ENCODE assay signal across 31 cellular contexts in the genomic region with DNA sequence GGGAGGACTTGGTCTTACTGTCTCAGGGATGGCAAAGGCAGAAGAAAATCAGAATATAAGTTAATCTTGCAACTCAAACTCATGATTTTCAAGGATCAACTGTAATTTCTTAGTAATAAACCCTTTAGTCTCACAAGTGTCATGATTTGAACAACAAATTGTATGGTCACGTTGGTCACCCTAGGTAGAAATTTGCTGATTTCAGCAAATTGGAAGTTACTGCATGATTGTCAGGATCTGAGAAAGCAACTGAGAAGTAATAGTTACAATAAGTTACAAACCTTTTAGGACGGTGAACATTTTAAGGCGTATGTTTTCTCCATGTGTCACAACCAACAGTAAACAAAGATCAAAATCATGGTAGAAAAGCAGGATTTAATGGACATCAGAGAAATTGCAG.
"Had no signal": no experiment of that assay in that cellular context is flagged by ENCODE, and none has a peak within 500 bp of the region (broad histone marks: within the 10 kb centered on the region; RNA-seq: fewer than 3 reads in every experiment).

No MANE protein-coding gene starts in this region.

- H3K27ac Mint-ChIP-seq: natural killer cell; nephron; neural progenitor cell; progenitor cell of endocrine pancreas; stimulated activated memory B cell treated with anti-CD40 and anti-IgM and Interleukin-4, amounts not matched to agents 10 μg/mL and 1 μg/mL and 100 μg/mL, for 72 hours had no signal

- H3K27ac ChIP-seq: neural progenitor cell, ovary, parathyroid adenoma, psoas muscle, skin epidermis, spleen, suprapubic skin, testis, tibial artery, upper lobe of left lung, vagina had no signal

- DNase-seq: natural killer cell; occipital lobe; ovary; posterior cingulate gyrus; psoas muscle; right cardiac atrium; spleen; stimulated activated CD4-positive, alpha-beta T cell treated with anti-CD3 and anti-CD28 coated beads, Interleukin-12 subunit alpha, Interleukin-12 subunit beta, amount 100 ng/mL, for 4 hours; stimulated activated CD4-positive, alpha-beta T cell treated with anti-CD3 and anti-CD28 coated beads, Interleukin-1b, Interleukin-23, amount 100 ng/mL, for 48 hours; stimulated activated CD4-positive, alpha-beta T cell treated with anti-CD3 and anti-CD28 coated beads, Interleukin-4, amount 100 ng/mL, for 1 hour; stimulated activated CD4-positive, alpha-beta T cell treated with anti-CD3 and anti-CD28 coated beads, Interleukin-4, amount 100 ng/mL, for 4 hours; stimulated activated CD8-positive, alpha-beta memory T cell treated with anti-CD3 and anti-CD28 coated beads, Interleukin-4, amount 100 ng/mL, for 48 hours; stimulated activated naive CD4-positive, alpha-beta T cell; stimulated activated naive CD8-positive, alpha-beta T cell treated with anti-CD3 and anti-CD28 coated beads, Interleukin-15, amount 100 ng/mL, for 72 hours; stimulated activated naive CD8-positive, alpha-beta T cell treated with anti-CD3 and anti-CD28 coated beads, Interleukin-15, Interleukin-2, amounts not matched to agents 100 U/mL and 50 U/mL, for 24 hours; substantia nigra; testis; tibial artery; trophoblast cell; upper lobe of left lung had no signal

- H3K9me3 Mint-ChIP-seq: natural killer cell; nephron; neural progenitor cell; stimulated activated memory B cell treated with anti-CD40 and anti-IgM and Interleukin-4, amounts not matched to agents 10 μg/mL and 1 μg/mL and 100 μg/mL, for 72 hours; stimulated activated naive CD8-positive, alpha-beta T cell treated with anti-CD3 and anti-CD28 coated beads, Interleukin-15, amount 100 ng/mL, for 72 hours had no signal

- H3K27me3 ChIP-seq: neural progenitor cell, ovary, spleen, suprapubic skin, testis, tibial artery, upper lobe of left lung, vagina had no signal

- H3K4me1 Mint-ChIP-seq: nephron; neural progenitor cell; stimulated activated memory B cell treated with anti-CD40 and anti-IgM and Interleukin-4, amounts not matched to agents 10 μg/mL and 1 μg/mL and 100 μg/mL, for 72 hours; stimulated activated naive CD8-positive, alpha-beta T cell treated with anti-CD3 and anti-CD28 coated beads, Interleukin-15, amount 100 ng/mL, for 72 hours had no signal

- H3K4me2 ChIP-seq: neural progenitor cell, smooth muscle cell had no signal

- H3K36me3 Mint-ChIP-seq: natural killer cell; neural progenitor cell; stimulated activated memory B cell treated with anti-CD40 and anti-IgM and Interleukin-4, amounts not matched to agents 10 μg/mL and 1 μg/mL and 100 μg/mL, for 72 hours had no signal

- FAIRE-seq: urothelium cell line had no signal

- H3K4me1 ChIP-seq: neural progenitor cell, parathyroid adenoma, psoas muscle, spleen, suprapubic skin, testis, tibial artery, upper lobe of left lung had no signal

- H3K9me3 ChIP-seq: ovary, psoas muscle, spleen, suprapubic skin, testis, tibial artery, upper lobe of left lung, vagina had no signal

- H3K36me3 ChIP-seq: neural progenitor cell, ovary, spleen, suprapubic skin, tibial artery, upper lobe of left lung, vagina had no signal

- H3K9ac ChIP-seq: neural progenitor cell, parathyroid adenoma had no signal

- H3K4me3 ChIP-seq: neural progenitor cell, ovary, psoas muscle, skin epidermis, smooth muscle cell, spleen, suprapubic skin, testis, tibial artery, upper lobe of left lung, vagina had no signal

- H3K4me3 Mint-ChIP-seq: natural killer cell; nephron; neural progenitor cell; stimulated activated memory B cell treated with anti-CD40 and anti-IgM and Interleukin-4, amounts not matched to agents 10 μg/mL and 1 μg/mL and 100 μg/mL, for 72 hours; stimulated activated naive CD8-positive, alpha-beta T cell treated with anti-CD3 and anti-CD28 coated beads, Interleukin-15, amount 100 ng/mL, for 72 hours had no signal

- H3K27me3 Mint-ChIP-seq: progenitor cell of endocrine pancreas; stimulated activated memory B cell treated with anti-CD40 and anti-IgM and Interleukin-4, amounts not matched to agents 10 μg/mL and 1 μg/mL and 100 μg/mL, for 72 hours; stimulated activated naive CD8-positive, alpha-beta T cell treated with anti-CD3 and anti-CD28 coated beads, Interleukin-15, amount 100 ng/mL, for 72 hours had no signal

- ATAC-seq: natural killer cell; psoas muscle; right cardiac atrium; sciatic nerve; stimulated activated memory B cell treated with anti-CD40 and anti-IgM and Interleukin-4, amounts not matched to agents 10 μg/mL and 1 μg/mL and 100 μg/mL, for 72 hours; stimulated activated naive CD8-positive, alpha-beta T cell treated with anti-CD3 and anti-CD28 coated beads, Interleukin-15, amount 100 ng/mL, for 72 hours; stimulated activated naive CD8-positive, alpha-beta T cell treated with anti-CD3 and anti-CD28 coated beads, Interleukin-15, Interleukin-2, amounts not matched to agents 100 U/mL and 50 U/mL, for 24 hours had no signal

- H2AFZ ChIP-seq: neural progenitor cell, parathyroid adenoma had no signal
